Comparison of ENCODE assay signal across 8 cellular contexts in genomic region chr16:68022728-68023537, GRCh38. TPM values are rescaled to one million over a fixed set of nuclear protein-coding genes. Genes with fewer than 3 reads are reported as not detected.
DNase-seq lines count a peak whose midpoint lies in the region; ATAC-seq lines count a peak whose summit lies in the region.

DDX28 (minus strand) TSS chr16:68023232; CDS start chr16:68023202, 30 bp downstream.
DUS2 (plus strand) TSS chr16:68023284; CDS start chr16:68038024, 14,740 bp downstream.

- POLR2A ChIA-PET in CD8-positive, alpha-beta memory T cell (lab: Charles Lee), result interaction anchor here (0.6 to 2.3 kb wide), 7 partner anchors 17 to 107 kb away, joined by 3 to 12 read pairs (median 3); partner anchors contain the start of genes DPEP2 and NFATC3

- CTCF ChIA-PET in CD8-positive, alpha-beta memory T cell (lab: Charles Lee), result interaction anchor here (0.5 to 3.1 kb wide), 14 partner anchors 12 to 206 kb away, joined by 3 to 15 read pairs (median 5); partner anchors contain the start of gene DPEP2

- ATAC-seq in GM19467 (IDR thresholded peaks at IDR 0.05; ENCODE audit: unreplicated experiment), result peak; percentile 66
- ATAC-seq in memory B cell (ENCODE audit: low read depth), result peak; percentile 97

- H3K27ac Mint-ChIP-seq in CD8-positive, alpha-beta memory T cell, result peak within 1 kb of the TSS; percentile 85 to 100 (median 97)
- peak within 1 kb of the TSS; percentile 90 for H3K27ac Mint-ChIP-seq in memory B cell

- no peaks in the 10 kb centered on the region for H3K27me3 ChIP-seq in CD8-positive, alpha-beta memory T cell (ENCODE audit: insufficient read depth, low read length, poor library complexity, severe bottlenecking)
- no peaks in the 10 kb centered on the region for H3K27me3 ChIP-seq in effector memory CD4-positive, alpha-beta T cell (replicated peaks; ENCODE audit: control insufficient read depth, insufficient read depth, low read length, poor library complexity, severe bottlenecking)

- peaks cover 3 to 45% (median 10%) of the 10 kb centered on the region in 3 donors for H3K36me3 Mint-ChIP-seq in CD8-positive, alpha-beta memory T cell
- peaks cover 8% of the 10 kb centered on the region for H3K36me3 Mint-ChIP-seq in memory B cell

- H3K9me3 ChIP-seq in CD8-positive, alpha-beta memory T cell (ENCODE audit: low read length), result no peaks in the 10 kb centered on the region
- no peaks in the 10 kb centered on the region for H3K9me3 ChIP-seq in effector memory CD4-positive, alpha-beta T cell (ENCODE audit: control insufficient read depth, low read length)

- peaks cover 0 to 3% of the 10 kb centered on the region in 2 donors for H3K27me3 Mint-ChIP-seq in CD8-positive, alpha-beta memory T cell
- H3K27me3 Mint-ChIP-seq in memory B cell, result no peaks in the 10 kb centered on the region

- DNase-seq in CD8-positive, alpha-beta memory T cell, result peak; percentile 86 to 95 (median 89)
- DNase-seq in HT-29 (ENCODE audit: low spot score) (peak; percentile 94), NOMO-1 treated with dmso at 0.1 percent for 144 hours (lab: John Stamatoyannopoulos, UW; ENCODE audit: unreplicated experiment) (peak; percentile 91), memory B cell (ENCODE audit: low spot score in 2 of 2) (peak; percentile 92 to 99)
- peak; percentile 85 to 92 for DNase-seq in activated CD8-positive, alpha-beta memory T cell treated with anti-CD3 and anti-CD28 coated beads for 4 hours (ENCODE audit: low read depth in 2 of 2)
- peak; percentile 88 to 89 (median 89) for DNase-seq in effector memory CD4-positive, alpha-beta T cell
- peak; percentile 88 to 93 (median 89) for DNase-seq in stimulated activated CD4-positive, alpha-beta T cell treated with anti-CD3 and anti-CD28 coated beads, TNF-alpha, amount 100 ng/mL, for 48 hours (ENCODE audit: low read depth in 3 of 3)

- H3K4me3 Mint-ChIP-seq in CD8-positive, alpha-beta memory T cell, result peak within 1 kb of the TSS; percentile 94 to 100 (median 99)
- peak within 1 kb of the TSS; percentile 91 for H3K4me3 Mint-ChIP-seq in memory B cell

- H3K4me1 ChIP-seq in CD8-positive, alpha-beta memory T cell (ENCODE audit: insufficient read depth, low read length), result peaks cover 28% of the 10 kb centered on the region
- peaks cover 21% of the 10 kb centered on the region for H3K4me1 ChIP-seq in effector memory CD4-positive, alpha-beta T cell (ENCODE audit: control insufficient read depth, insufficient read depth, low read length, poor library complexity, severe bottlenecking)

- peak within 1 kb of the TSS; percentile 97 for H3K4me3 ChIP-seq in CD8-positive, alpha-beta memory T cell (ENCODE audit: low read length)
- H3K4me3 ChIP-seq in effector memory CD4-positive, alpha-beta T cell (ENCODE audit: insufficient read depth, low read depth, low read length, poor library complexity, severe bottlenecking), result peak within 1 kb of the TSS; percentile 94

- H3K36me3 ChIP-seq in CD8-positive, alpha-beta memory T cell (ENCODE audit: insufficient read depth, low read length), result no peaks in the 10 kb centered on the region
- H3K36me3 ChIP-seq in effector memory CD4-positive, alpha-beta T cell (ENCODE audit: control insufficient read depth, insufficient read depth, low read length), result peaks cover 16% of the 10 kb centered on the region

- H3K4me1 Mint-ChIP-seq in CD8-positive, alpha-beta memory T cell, result peaks cover 24 to 43% (median 34%) of the 10 kb centered on the region in 3 donors
- peaks cover 11% of the 10 kb centered on the region for H3K4me1 Mint-ChIP-seq in memory B cell

- H3K27ac ChIP-seq in CD8-positive, alpha-beta memory T cell (ENCODE audit: low read depth, low read length), result peak within 1 kb of the TSS; percentile 92
- H3K27ac ChIP-seq in effector memory CD4-positive, alpha-beta T cell (ENCODE audit: insufficient read depth, low read length, poor library complexity, severe bottlenecking), result peak within 1 kb of the TSS; percentile 79

- no peaks in the 10 kb centered on the region for H3K9me3 Mint-ChIP-seq in CD8-positive, alpha-beta memory T cell
- no peaks in the 10 kb centered on the region for H3K9me3 Mint-ChIP-seq in memory B cell

RNA-seq across cellular contexts. Expression of gene DDX28, which starts in this region (rescaled TPM):
- total RNA-seq in CD8-positive, alpha-beta memory T cell, result 10 to 100 TPM; 28.3 to 29.2 TPM
- 31.5 TPM for polyA plus RNA-seq in CD8-positive, alpha-beta memory T cell
- total RNA-seq in HT-29 (2014; rRNA removed; shearing (Covaris generic)), result 27.4 and 30.4 TPM in 2 replicates

RNA-seq across cellular contexts. Expression of gene DUS2, which starts in this region (rescaled TPM):
- 10 to 100 TPM; 31.3 to 32.2 TPM for total RNA-seq in CD8-positive, alpha-beta memory T cell
- polyA plus RNA-seq in CD8-positive, alpha-beta memory T cell, result 15.3 TPM
- 18.7 and 19.0 TPM in 2 replicates for total RNA-seq in HT-29 (2014; rRNA removed; shearing (Covaris generic))

Comparison
In these comparisons a context has a peak if more than half of its experiments do, and no peak if none do; other contexts are left out.
1. Peak in every context shown above with its lines: DNase-seq, ATAC-seq, H3K4me3 ChIP-seq and H3K27ac ChIP-seq.